ENCODE assay signal across 21 cellular contexts in genomic region chr7:5173490-5173889, GRCh38.
"Had no signal": no experiment of that assay in that cellular context is flagged by ENCODE, and none has a peak within 500 bp of the region (broad histone marks: within the 10 kb centered on the region; RNA-seq: fewer than 3 reads in every experiment).

No MANE protein-coding gene starts in this region.

- H3K4me3 ChIP-seq: dorsolateral prefrontal cortex, heart left ventricle, lung, testis, tibial nerve, upper lobe of right lung had no signal

- ATAC-seq: esophagus mucosa; heart left ventricle; left colon; left ventricle myocardium superior; natural killer cell treated with Interleukin-12 subunit alpha and Interleukin-12 subunit beta and Interleukin-15 and Interleukin-18, amount 100 ng/mL, for 72 hours; sciatic nerve; stimulated activated naive B cell treated with anti-CD40 and anti-IgM and Interleukin-4, amounts not matched to agents 10 μg/mL and 1 μg/mL and 100 μg/mL, for 72 hours; stimulated activated naive CD8-positive, alpha-beta T cell treated with anti-CD3 and anti-CD28 coated beads, Interleukin-15, amount 100 ng/mL, for 72 hours had no signal

- DNase-seq: cortex of kidney; dorsolateral prefrontal cortex; effector CD8-positive, alpha-beta T cell; heart left ventricle; hippocampal formation; left colon; left ventricle myocardium superior; mesenchymal stem cell; midbrain; stimulated activated CD4-positive, alpha-beta T cell treated with anti-CD3 and anti-CD28 coated beads, Interleukin-2, amount 100 ng/mL, for 24 hours; stimulated activated CD4-positive, alpha-beta T cell treated with anti-CD3 and anti-CD28 coated beads, Interleukin-4, amount 100 ng/mL, for 4 hours; stimulated activated naive B cell treated with anti-CD40 and anti-IgM and Interleukin-4, amounts not matched to agents 10 μg/mL and 1 μg/mL and 100 μg/mL, for 72 hours; stimulated activated naive CD8-positive, alpha-beta T cell treated with anti-CD3 and anti-CD28 coated beads, Interleukin-15, amount 100 ng/mL, for 72 hours; testis; upper lobe of right lung had no signal

- H3K27me3 ChIP-seq: dorsolateral prefrontal cortex, heart left ventricle, testis, upper lobe of right lung had no signal

- H3K9me3 ChIP-seq: heart left ventricle, testis, tibial nerve, upper lobe of right lung had no signal

- H3K36me3 ChIP-seq: heart left ventricle, tibial nerve, upper lobe of right lung had no signal

- FAIRE-seq: frontal cortex had no signal

- H3K27ac ChIP-seq: dorsolateral prefrontal cortex, heart left ventricle, testis, tibial nerve, upper lobe of right lung had no signal

- H3K4me1 ChIP-seq: testis, upper lobe of right lung had no signal
